In the genomic region with DNA sequence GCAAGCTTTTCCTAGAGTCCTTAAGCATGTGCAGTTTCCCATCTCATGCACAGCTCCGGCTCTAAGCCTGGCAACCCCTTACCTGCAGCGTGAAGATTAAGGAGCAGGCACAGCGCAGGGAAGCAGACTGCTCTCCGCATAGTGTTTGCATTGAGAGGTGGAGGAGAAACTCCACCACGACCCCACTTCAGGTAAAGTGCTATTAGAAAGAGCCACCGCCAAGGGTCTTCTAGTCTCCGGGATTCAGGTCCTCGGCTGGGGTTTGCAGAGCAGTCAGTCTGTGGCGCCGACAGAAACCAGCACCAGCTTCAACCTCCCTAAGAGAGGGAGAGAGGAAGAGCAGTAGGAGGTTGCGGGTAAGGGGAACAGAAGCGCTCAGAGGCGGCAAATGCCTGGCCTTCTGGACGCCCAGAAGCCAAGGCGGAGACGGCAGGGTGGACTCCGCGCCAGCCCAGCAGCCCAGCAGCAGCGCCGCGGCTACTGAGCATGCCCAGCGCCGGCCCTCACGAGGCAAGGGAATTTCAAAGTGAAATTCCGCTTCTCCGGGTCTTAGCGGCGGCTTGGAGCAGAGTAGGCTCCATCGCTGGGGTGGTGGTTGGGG, we compare ENCODE assay signal across 9 cellular contexts. TPM values are rescaled to one million over a fixed set of nuclear protein-coding genes. Genes with fewer than 3 reads are reported as not detected.
DNase-seq lines count a peak whose midpoint lies in the region; ATAC-seq and TF ChIP-seq lines count a peak whose summit lies in the region.
"Had no signal": no experiment of that assay in that cellular context is flagged by ENCODE, and none has a peak within 500 bp of the region (broad histone marks: within the 10 kb centered on the region; RNA-seq: fewer than 3 reads in every experiment).

A gene with protein sequence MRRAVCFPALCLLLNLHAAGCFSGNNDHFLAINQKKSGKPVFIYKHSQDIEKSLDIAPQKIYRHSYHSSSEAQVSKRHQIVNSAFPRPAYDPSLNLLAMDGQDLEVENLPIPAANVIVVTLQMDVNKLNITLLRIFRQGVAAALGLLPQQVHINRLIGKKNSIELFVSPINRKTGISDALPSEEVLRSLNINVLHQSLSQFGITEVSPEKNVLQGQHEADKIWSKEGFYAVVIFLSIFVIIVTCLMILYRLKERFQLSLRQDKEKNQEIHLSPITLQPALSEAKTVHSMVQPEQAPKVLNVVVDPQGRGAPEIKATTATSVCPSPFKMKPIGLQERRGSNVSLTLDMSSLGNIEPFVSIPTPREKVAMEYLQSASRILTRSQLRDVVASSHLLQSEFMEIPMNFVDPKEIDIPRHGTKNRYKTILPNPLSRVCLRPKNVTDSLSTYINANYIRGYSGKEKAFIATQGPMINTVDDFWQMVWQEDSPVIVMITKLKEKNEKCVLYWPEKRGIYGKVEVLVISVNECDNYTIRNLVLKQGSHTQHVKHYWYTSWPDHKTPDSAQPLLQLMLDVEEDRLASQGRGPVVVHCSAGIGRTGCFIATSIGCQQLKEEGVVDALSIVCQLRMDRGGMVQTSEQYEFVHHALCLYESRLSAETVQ (minus strand): TSS at position 488 of the 601 bp plus-strand sequence. CDS start 348 bp downstream, at position 140.

- peak; percentile 26 for ATAC-seq in foreskin keratinocyte
- no peak for ATAC-seq in HG02840 (IDR thresholded peaks at IDR 0.05; ENCODE audit: low FRiP score, unreplicated experiment)

- DNase-seq in DMS53 treated with DMSO at 0.1 percent for 48 hours (lab: John Stamatoyannopoulos, UW; ENCODE audit: unreplicated experiment) (peak; percentile 61), NCI-H748 treated with DMSO at 0.1 percent for 48 hours (lab: John Stamatoyannopoulos, UW) (peak; percentile 43), foreskin keratinocyte (no peak), posterior vena cava (ENCODE audit: low spot score) (peak; percentile 67), NCI-H1694 treated with DMSO at 0.1 percent for 48 hours (lab: John Stamatoyannopoulos, UW) (no peak), foreskin melanocyte (no peak), cardiac septum (ENCODE audit: low spot score) (no peak)
- DNase-seq: activated CD4-positive, alpha-beta T cell treated with anti-CD3 and anti-CD28 coated beads for 1 hour had no signal

- H3K27me3 ChIP-seq in foreskin keratinocyte, result peaks cover 20% of the 10 kb centered on the region

- no peak within 1 kb of the TSS for H3K27ac ChIP-seq in foreskin keratinocyte

- intact Hi-C loops in posterior vena cava (cut with DNase I), result no loop called here
- intact Hi-C loops in cardiac septum (cut with DNase I), result no loop called here

- no peak for TF ChIP-seq CTCF in foreskin keratinocyte (conservative IDR thresholded peaks at IDR 0.05)

- H3K4me1 ChIP-seq in foreskin keratinocyte, result no peaks in the 10 kb centered on the region

RNA-seq across cellular contexts. Expression of the gene that starts here (rescaled TPM):
- total RNA-seq in foreskin keratinocyte (0.14 and 0.95 TPM in 2 replicates), posterior vena cava (under 1 TPM in 1 of 2 donors, not detected in 1; 0.52 TPM), cardiac septum (0.65 TPM)
- polyA plus RNA-seq in foreskin keratinocyte, result 0.16 and 0.62 TPM in 2 replicates

Comparison
In these comparisons a context has a peak if more than half of its experiments do, and no peak if none do; other contexts are left out.
1. Peak in ATAC-seq in foreskin keratinocyte; RNA of the gene not detected or under 1 TPM.
2. Peak in DNase-seq in posterior vena cava; RNA of the gene not detected or under 1 TPM.
3. DNase-seq: peak in DMS53 treated with DMSO at 0.1 percent for 48 hours (single experiment) and NCI-H748 treated with DMSO at 0.1 percent for 48 hours (single experiment); none in foreskin keratinocyte (0 of 2), NCI-H1694 treated with DMSO at 0.1 percent for 48 hours (single experiment), foreskin melanocyte (single experiment) and cardiac septum (single experiment).